In genomic region chrX:42869011-42869410, GRCh38 we compare ENCODE assay signal across 28 cellular contexts.
DNase-seq lines count a peak whose midpoint lies in the region; ATAC-seq and TF ChIP-seq lines count a peak whose summit lies in the region.
"Had no signal": no experiment of that assay in that cellular context is flagged by ENCODE, and none has a peak within 500 bp of the region (broad histone marks: within the 10 kb centered on the region; RNA-seq: fewer than 3 reads in every experiment).

No MANE protein-coding gene starts in this region.

- no peaks in the 10 kb centered on the region for H3K79me2 ChIP-seq in OCI-LY7 (ENCODE audit: insufficient read depth, low read depth, low read length)
- H3K79me2 ChIP-seq: parathyroid adenoma had no signal

- H4K20me1 ChIP-seq in OCI-LY7 (ENCODE audit: insufficient read depth, low read length): no peaks in the 10 kb centered on the region

- CTCF ChIA-PET in activated CD4-positive, alpha-beta memory T cell treated with anti-CD3 and anti-CD28 coated beads for 36 hours (lab: Charles Lee): no interaction called here
- CTCF ChIA-PET in activated CD4-positive, alpha-beta memory T cell treated with anti-CD3 and anti-CD28 coated beads, Interleukin-2, amount 10 ng/mL, durations not matched to agents 7 days and 5 days (lab: Charles Lee): no interaction called here
- CTCF ChIA-PET in OCI-LY7 (lab: Charles Lee; ENCODE audit: unreplicated experiment): no interaction called here

- H3K27ac ChIP-seq in OCI-LY7 (ENCODE audit: low read depth, low read length, poor library complexity, severe bottlenecking): peak overlapping the region; percentile 97
- H3K27ac ChIP-seq: breast epithelium, neural progenitor cell, parathyroid adenoma, SJCRH30, uterus had no signal

- no peaks in the 10 kb centered on the region for H3K27me3 Mint-ChIP-seq in activated CD4-positive, alpha-beta memory T cell treated with anti-CD3 and anti-CD28 coated beads for 36 hours
- no peaks in the 10 kb centered on the region for H3K27me3 Mint-ChIP-seq in activated CD4-positive, alpha-beta memory T cell treated with anti-CD3 and anti-CD28 coated beads, Interleukin-2, amount 10 ng/mL, durations not matched to agents 7 days and 5 days
- no peaks in the 10 kb centered on the region for H3K27me3 Mint-ChIP-seq in memory B cell
- H3K27me3 Mint-ChIP-seq: activated naive CD4-positive, alpha-beta T cell treated with anti-CD3 and anti-CD28 coated beads, Interleukin-2, amount 50 U/mL, for 24 hours; activated T-helper 17 cell treated with anti-CD3 and anti-CD28 coated beads, Interleukin-2, amount 50 U/mL, for 72 hours had no signal

- peak overlapping the region; percentile 68; the same call in 1 of the 2 replicates for H2AFZ ChIP-seq in OCI-LY7 (ENCODE audit: low read length)
- H2AFZ ChIP-seq: neural progenitor cell, parathyroid adenoma had no signal

- H3K9me2 ChIP-seq in OCI-LY7 (ENCODE audit: insufficient read depth, low read length): no peaks in the 10 kb centered on the region

- no peak for DNase-seq in activated CD4-positive, alpha-beta memory T cell treated with anti-CD3 and anti-CD28 coated beads for 36 hours
- no peak for DNase-seq in activated CD4-positive, alpha-beta memory T cell treated with anti-CD3 and anti-CD28 coated beads, Interleukin-2, amount 10 ng/mL, durations not matched to agents 7 days and 5 days
- DNase-seq in OCI-LY7 (ENCODE audit: low spot score) (no peak), memory B cell (ENCODE audit: low spot score in 2 of 2) (no peak)
- no peak for DNase-seq in stimulated activated CD4-positive, alpha-beta T cell treated with anti-CD3 and anti-CD28 coated beads, Interleukin-4, amount 100 ng/mL, for 24 hours
- DNase-seq in activated naive CD4-positive, alpha-beta T cell treated with anti-CD3 and anti-CD28 coated beads, Interleukin-2, amount 50 U/mL, for 16 hours: no peak
- DNase-seq: activated CD8-positive, alpha-beta memory T cell treated with anti-CD3 and anti-CD28 coated beads, Interleukin-2, amount 50 U/mL, for 48 hours; GDM1; GOT3; hypothalamus; KBM-7; left colon; NCI-H1048; NCI-H2107; NCI-H748 treated with DMSO at 0.1 percent for 48 hours; retina; SJCRH30; stimulated activated naive CD8-positive, alpha-beta T cell treated with anti-CD3 and anti-CD28 coated beads, Interleukin-15, Interleukin-2, amounts not matched to agents 100 U/mL and 50 U/mL, for 24 hours; T-cell; uterus had no signal

- H3K9me3 Mint-ChIP-seq in activated CD4-positive, alpha-beta memory T cell treated with anti-CD3 and anti-CD28 coated beads for 36 hours: no peaks in the 10 kb centered on the region
- H3K9me3 Mint-ChIP-seq in activated CD4-positive, alpha-beta memory T cell treated with anti-CD3 and anti-CD28 coated beads, Interleukin-2, amount 10 ng/mL, durations not matched to agents 7 days and 5 days: no peaks in the 10 kb centered on the region
- no peaks in the 10 kb centered on the region for H3K9me3 Mint-ChIP-seq in memory B cell
- H3K9me3 Mint-ChIP-seq: activated naive CD4-positive, alpha-beta T cell treated with anti-CD3 and anti-CD28 coated beads, Interleukin-2, amount 50 U/mL, for 24 hours; activated T-helper 17 cell treated with anti-CD3 and anti-CD28 coated beads, Interleukin-2, amount 50 U/mL, for 72 hours; neural progenitor cell had no signal

- POLR2A ChIA-PET in activated CD4-positive, alpha-beta memory T cell treated with anti-CD3 and anti-CD28 coated beads for 36 hours (lab: Charles Lee): no interaction called here
- POLR2A ChIA-PET in activated CD4-positive, alpha-beta memory T cell treated with anti-CD3 and anti-CD28 coated beads, Interleukin-2, amount 10 ng/mL, durations not matched to agents 7 days and 5 days (lab: Charles Lee): no interaction called here
- POLR2A ChIA-PET in OCI-LY7 (lab: Charles Lee): interaction anchor here (0.9 to 1.9 kb wide), 3 partner anchors 16 to 76 kb away, joined by 3 to 5 read pairs (median 3); no protein-coding TSS in a partner anchor

- H3K36me3 ChIP-seq in OCI-LY7 (ENCODE audit: insufficient read depth, low read length): peaks cover 55% of the 10 kb centered on the region
- H3K36me3 ChIP-seq: breast epithelium, neural progenitor cell, SJCRH30, uterus had no signal

- H3K4me3 ChIP-seq in OCI-LY7 (ENCODE audit: low read depth, low read length, poor library complexity, severe bottlenecking): peak overlapping the region; percentile 20
- H3K4me3 ChIP-seq: breast epithelium, neural progenitor cell, SJCRH30, uterus had no signal

- BruUV-seq in OCI-LY7 (replicated peaks; lab: Mats Ljungman, UMichigan): no TSS peak

- peak overlapping the region; percentile 4 for H3K27ac Mint-ChIP-seq in activated CD4-positive, alpha-beta memory T cell treated with anti-CD3 and anti-CD28 coated beads for 36 hours
- H3K27ac Mint-ChIP-seq in activated CD4-positive, alpha-beta memory T cell treated with anti-CD3 and anti-CD28 coated beads, Interleukin-2, amount 10 ng/mL, durations not matched to agents 7 days and 5 days: no peak overlapping the region
- H3K27ac Mint-ChIP-seq in memory B cell: peak overlapping the region; percentile 23
- H3K27ac Mint-ChIP-seq: activated naive CD4-positive, alpha-beta T cell treated with anti-CD3 and anti-CD28 coated beads, Interleukin-2, amount 50 U/mL, for 24 hours; activated T-helper 17 cell treated with anti-CD3 and anti-CD28 coated beads, Interleukin-2, amount 50 U/mL, for 72 hours; immature natural killer cell; neural progenitor cell had no signal

- H3K4me1 Mint-ChIP-seq in activated CD4-positive, alpha-beta memory T cell treated with anti-CD3 and anti-CD28 coated beads for 36 hours (ENCODE audit: low read depth): peaks cover 16% of the 10 kb centered on the region
- H3K4me1 Mint-ChIP-seq in activated CD4-positive, alpha-beta memory T cell treated with anti-CD3 and anti-CD28 coated beads, Interleukin-2, amount 10 ng/mL, durations not matched to agents 7 days and 5 days: peaks cover 3% of the 10 kb centered on the region
- peaks cover 8% of the 10 kb centered on the region for H3K4me1 Mint-ChIP-seq in memory B cell
- H3K4me1 Mint-ChIP-seq: immature natural killer cell had no signal

- H3K9me3 ChIP-seq in OCI-LY7 (ENCODE audit: low read length): peaks cover 16% of the 10 kb centered on the region; the same call in 1 of the 2 replicates
- H3K9me3 ChIP-seq: SJCRH30, uterus had no signal

- peaks cover 41% of the 10 kb centered on the region for H3K4me1 ChIP-seq in OCI-LY7 (ENCODE audit: insufficient read depth, low read length, poor library complexity, severe bottlenecking)
- H3K4me1 ChIP-seq: breast epithelium, neural progenitor cell, parathyroid adenoma, SJCRH30, uterus had no signal

- no peak overlapping the region for H3K4me3 Mint-ChIP-seq in activated CD4-positive, alpha-beta memory T cell treated with anti-CD3 and anti-CD28 coated beads for 36 hours
- no peak overlapping the region for H3K4me3 Mint-ChIP-seq in activated CD4-positive, alpha-beta memory T cell treated with anti-CD3 and anti-CD28 coated beads, Interleukin-2, amount 10 ng/mL, durations not matched to agents 7 days and 5 days
- no peak overlapping the region for H3K4me3 Mint-ChIP-seq in memory B cell
- H3K4me3 Mint-ChIP-seq: activated naive CD4-positive, alpha-beta T cell treated with anti-CD3 and anti-CD28 coated beads, Interleukin-2, amount 50 U/mL, for 24 hours; activated T-helper 17 cell treated with anti-CD3 and anti-CD28 coated beads, Interleukin-2, amount 50 U/mL, for 72 hours; immature natural killer cell; neural progenitor cell; T-cell had no signal

- ATAC-seq in HG03025 (IDR thresholded peaks at IDR 0.05; ENCODE audit: low FRiP score, unreplicated experiment) (peak; percentile 9), memory B cell (ENCODE audit: low read depth) (no peak), HG02571 (IDR thresholded peaks at IDR 0.05; ENCODE audit: unreplicated experiment) (no peak)
- ATAC-seq: left colon had no signal

- no peak for TF ChIP-seq CTCF in OCI-LY7 (conservative IDR thresholded peaks at IDR 0.05; ENCODE audit: low read length)

- intact Hi-C loops in activated CD4-positive, alpha-beta memory T cell treated with anti-CD3 and anti-CD28 coated beads for 36 hours (cut with micrococcal nuclease): no loop called here
- intact Hi-C loops in OCI-LY7 (cut with micrococcal nuclease; ENCODE audit: unreplicated experiment): loop anchor here (2.0 to 5.0 kb wide), 2 partner anchors 74 to 92 kb away; partner anchors contain the start of gene PPP1R2C

- peak overlapping the region; percentile 50 for H3K4me2 ChIP-seq in OCI-LY7 (ENCODE audit: low read length)
- H3K4me2 ChIP-seq: neural progenitor cell had no signal

- H3K36me3 Mint-ChIP-seq in activated CD4-positive, alpha-beta memory T cell treated with anti-CD3 and anti-CD28 coated beads for 36 hours: no peaks in the 10 kb centered on the region
- no peaks in the 10 kb centered on the region for H3K36me3 Mint-ChIP-seq in activated CD4-positive, alpha-beta memory T cell treated with anti-CD3 and anti-CD28 coated beads, Interleukin-2, amount 10 ng/mL, durations not matched to agents 7 days and 5 days (ENCODE audit: low read depth)
- no peaks in the 10 kb centered on the region for H3K36me3 Mint-ChIP-seq in memory B cell
- H3K36me3 Mint-ChIP-seq: activated naive CD4-positive, alpha-beta T cell treated with anti-CD3 and anti-CD28 coated beads, Interleukin-2, amount 50 U/mL, for 24 hours; immature natural killer cell; neural progenitor cell; T-cell had no signal
